Comparison of ENCODE assay signal across 25 cellular contexts in genomic region chr16:47320546-47321315, GRCh38.
DNase-seq lines count a peak whose midpoint lies in the region; ATAC-seq, FAIRE-seq and TF ChIP-seq lines count a peak whose summit lies in the region.
"Had no signal": no experiment of that assay in that cellular context is flagged by ENCODE, and none has a peak within 500 bp of the region (broad histone marks: within the 10 kb centered on the region; RNA-seq: fewer than 3 reads in every experiment).

No MANE protein-coding gene starts in this region.

- DNase-seq in AG08396 (ENCODE audit: low spot score) (peak; percentile 18), HFF-Myc (ENCODE audit: extremely low read depth, low read depth) (peak; percentile 10), astrocyte (ENCODE audit: low read depth) (peak; percentile 23), kidney tubule cell (ENCODE audit: low spot score) (peak; percentile 13), amniotic stem cell (lab: John Stamatoyannopoulos, UW) (no peak)
- no peak for DNase-seq in activated naive CD4-positive, alpha-beta T cell (lab: John Stamatoyannopoulos, UW)
- DNase-seq: activated CD4-positive, alpha-beta T cell treated with anti-CD3 and anti-CD28 coated beads, Interleukin-2, amount 50 U/mL, for 1 hour; activated CD8-positive, alpha-beta memory T cell treated with anti-CD3 and anti-CD28 coated beads, Interleukin-2, amount 50 U/mL, for 48 hours; activated gamma-delta T cell treated with Interleukin-2 at 50 U/mL for 16 hours; aorta; CD4-positive, alpha-beta T cell; DMS79; effector memory CD4-positive, alpha-beta T cell; esophagus squamous epithelium; GOT3; naive B cell; NCI-H526 treated with DMSO at 0.1 percent for 48 hours; stimulated activated CD4-positive, alpha-beta T cell treated with anti-CD3 and anti-CD28 coated beads, Interleukin-4, amount 100 ng/mL, for 4 hours; T-cell had no signal

- peaks cover 5% of the 10 kb centered on the region for H3K4me1 Mint-ChIP-seq in astrocyte (ENCODE audit: low read depth, unreplicated experiment)

- no peak overlapping the region for H3K4me2 ChIP-seq in astrocyte (ENCODE audit: low read length)

- peaks cover under 1% of the 10 kb centered on the region for H3K36me3 Mint-ChIP-seq in astrocyte (ENCODE audit: low read depth, unreplicated experiment)

- no peak overlapping the region for H3K27ac ChIP-seq in astrocyte (ENCODE audit: low read depth, low read length)
- H3K27ac ChIP-seq: esophagus squamous epithelium had no signal

- H3K27ac Mint-ChIP-seq in astrocyte (ENCODE audit: unreplicated experiment): no peak overlapping the region
- H3K27ac Mint-ChIP-seq: CD4-positive, alpha-beta T cell; T-cell had no signal

- H3K27me3 Mint-ChIP-seq in astrocyte (ENCODE audit: low read depth, unreplicated experiment): no peaks in the 10 kb centered on the region
- H3K27me3 Mint-ChIP-seq: CD4-positive, alpha-beta T cell; naive B cell; T-cell had no signal

- H3K4me3 ChIP-seq in HFF-Myc (replicated peaks; ENCODE audit: low read depth, low read length) (no peak overlapping the region), astrocyte (ENCODE audit: insufficient read depth, low read depth, low read length) (no peak overlapping the region)
- H3K4me3 ChIP-seq: esophagus squamous epithelium, lung, skin epidermis had no signal

- no peak for TF ChIP-seq CTCF in HFF-Myc (IDR thresholded peaks at IDR 0.05; ENCODE audit: low read depth, low read length, missing control alignments)
- no peak for TF ChIP-seq CTCF in astrocyte (IDR thresholded peaks at IDR 0.05; ENCODE audit: insufficient read depth, low read depth, low read length)

- no peaks in the 10 kb centered on the region for H3K36me3 ChIP-seq in astrocyte (ENCODE audit: insufficient read depth, low read length)
- H3K36me3 ChIP-seq: esophagus squamous epithelium had no signal

- ATAC-seq in HG02981 (IDR thresholded peaks at IDR 0.05; ENCODE audit: unreplicated experiment) (no peak), GM18519 (IDR thresholded peaks at IDR 0.05; ENCODE audit: low FRiP score, unreplicated experiment) (no peak)
- ATAC-seq: Right ventricle myocardium inferior, T-cell had no signal

- no peak overlapping the region for H3K9ac ChIP-seq in astrocyte (ENCODE audit: low read length)

- H3K4me3 Mint-ChIP-seq in astrocyte (ENCODE audit: unreplicated experiment): no peak overlapping the region
- H3K4me3 Mint-ChIP-seq: CD4-positive, alpha-beta T cell; naive B cell; T-cell had no signal

- no peaks in the 10 kb centered on the region for H3K79me2 ChIP-seq in astrocyte (ENCODE audit: insufficient read depth, low read length)

- no peaks in the 10 kb centered on the region for H3K4me1 ChIP-seq in astrocyte (ENCODE audit: insufficient read depth, low read length)
- H3K4me1 ChIP-seq: esophagus squamous epithelium had no signal

- no peaks in the 10 kb centered on the region for H3K9me3 ChIP-seq in astrocyte (ENCODE audit: insufficient read depth, low read depth, low read length)

- H3K9me3 Mint-ChIP-seq in astrocyte (ENCODE audit: unreplicated experiment): peaks cover 4% of the 10 kb centered on the region
- H3K9me3 Mint-ChIP-seq: CD4-positive, alpha-beta T cell had no signal

- no peak overlapping the region for H2AFZ ChIP-seq in astrocyte (ENCODE audit: low read depth, low read length)

- no peaks in the 10 kb centered on the region for H3K27me3 ChIP-seq in astrocyte (ENCODE audit: insufficient read depth, low read length)
- H3K27me3 ChIP-seq: esophagus squamous epithelium had no signal

- H4K20me1 ChIP-seq in astrocyte (ENCODE audit: insufficient read depth, low read length): no peaks in the 10 kb centered on the region

- FAIRE-seq in astrocyte (lab: Jason Lieb, UNC): no peak
- FAIRE-seq: urothelium cell line had no signal

Comparison
In these comparisons a context has a peak if more than half of its experiments do, and no peak if none do; other contexts are left out.
1. DNase-seq: peak in AG08396 (single experiment), HFF-Myc (single experiment), astrocyte (single experiment) and kidney tubule cell (single experiment); none in activated naive CD4-positive, alpha-beta T cell (0 of 4) and amniotic stem cell (single experiment).